ENCODE assay signal across 8 cellular contexts in the genomic region with DNA sequence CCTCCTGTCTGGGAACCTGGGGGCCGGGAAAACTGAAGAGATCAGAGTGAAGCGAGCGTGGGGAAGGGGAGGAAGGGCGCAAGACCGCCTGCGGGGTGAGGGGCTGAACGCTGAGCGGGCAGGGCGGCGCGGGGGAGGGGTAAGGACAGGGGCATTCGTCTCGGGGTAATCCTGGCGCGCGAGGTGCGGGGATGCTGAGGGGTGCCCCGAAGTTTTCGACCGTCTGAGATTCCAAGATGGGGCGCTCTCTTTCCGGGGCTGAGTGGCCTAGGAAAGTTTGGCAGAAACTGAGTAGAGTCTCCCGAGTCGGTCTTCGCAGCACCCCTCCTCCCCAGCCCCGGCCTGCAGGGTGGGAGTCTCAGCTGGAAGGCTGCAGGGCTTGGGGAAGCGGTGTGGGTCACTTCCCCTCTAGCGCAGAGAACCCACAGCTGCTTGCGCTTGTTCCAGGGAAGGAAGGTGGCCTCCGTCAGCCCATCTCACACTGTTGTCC. TPM values are rescaled to one million over a fixed set of nuclear protein-coding genes. Genes with fewer than 3 reads are reported as not detected.
DNase-seq lines count a peak whose midpoint lies in the region; FAIRE-seq and TF ChIP-seq lines count a peak whose summit lies in the region.

No MANE protein-coding gene starts in this region.

- intact Hi-C loops in kidney (cut with DNase I): no loop called here

- H3K4me1 ChIP-seq in muscle layer of colon (ENCODE audit: insufficient read depth, low read length) (peaks cover 41% of the 10 kb centered on the region), kidney (ENCODE audit: control insufficient read depth in 1 of 2, insufficient read depth in 1 of 2, low read depth in 1 of 2, low read length in 2 of 2) (peaks cover 0 to 13% of the 10 kb centered on the region in 2 donors)

- DNase-seq in Daoy (ENCODE audit: low read depth) (peak; percentile 31), NCI-H69 (lab: John Stamatoyannopoulos, UW) (peak; percentile 45), choroid plexus epithelial cell (ENCODE audit: low read depth) (no peak), germinal center (ENCODE audit: low spot score) (no peak), NCI-H2107 (lab: John Stamatoyannopoulos, UW) (no peak), pons (ENCODE audit: low spot score) (no peak), kidney (no peak)

- no peak overlapping the region for H3K9ac ChIP-seq in muscle layer of colon (ENCODE audit: low read length)
- H3K9ac ChIP-seq in kidney (ENCODE audit: low read length in 2 of 2): peak overlapping the region in 1 of 2 donors; percentile 3

- no peaks in the 10 kb centered on the region for H3K27me3 ChIP-seq in muscle layer of colon (ENCODE audit: control insufficient read depth in 1 of 2, insufficient read depth in 2 of 2, low read length in 2 of 2)

- no peak for FAIRE-seq in kidney (lab: Jason Lieb, UNC)

- H3K36me3 ChIP-seq in muscle layer of colon (ENCODE audit: insufficient read depth, low read length) (peaks cover 17% of the 10 kb centered on the region), kidney (ENCODE audit: control insufficient read depth in 1 of 2, insufficient read depth in 2 of 2, low read length in 2 of 2) (peaks cover 5 to 13% of the 10 kb centered on the region in 2 donors)

- no peaks in the 10 kb centered on the region for H3K9me3 ChIP-seq in muscle layer of colon (ENCODE audit: low read length)
- no peaks in the 10 kb centered on the region for H3K9me3 ChIP-seq in kidney (ENCODE audit: control insufficient read depth in 1 of 2, low read length in 2 of 2)

- H3K27ac ChIP-seq in muscle layer of colon (ENCODE audit: low read depth, low read length) (no peak overlapping the region), kidney (ENCODE audit: low read depth in 2 of 2, low read length in 2 of 2) (no peak overlapping the region)

- no peak for TF ChIP-seq CTCF in choroid plexus epithelial cell (conservative IDR thresholded peaks at IDR 0.05; ENCODE audit: low read depth, low read length)
- TF ChIP-seq CTCF in kidney (IDR thresholded peaks at IDR 0.05; ENCODE audit: borderline replicate concordance, extremely low read depth, insufficient read depth): no peak

- H3K4me3 ChIP-seq in choroid plexus epithelial cell (ENCODE audit: low read depth, low read length) (peak overlapping the region; percentile 56), muscle layer of colon (ENCODE audit: low read depth in 1 of 2, low read length in 2 of 2) (peak overlapping the region; percentile 45 to 49), kidney (ENCODE audit: low read length in 2 of 2) (peak overlapping the region in 1 of 2 donors; percentile 46)

RNA-seq across cellular contexts. Expression of gene TTYH2, which starts 0.6 kb away (rescaled TPM):
- 2.9 and 17.6 TPM in 2 replicates for total RNA-seq in Daoy (2014; rRNA removed; shearing (Covaris generic))
- total RNA-seq in kidney: 7.1 TPM
- polyA plus RNA-seq in kidney (ENCODE audit: insufficient read depth, low read depth, low replicate concordance): 2.4 TPM

RNA-seq across cellular contexts. Expression of gene RPL38, which starts 10.5 kb away (rescaled TPM):
- total RNA-seq in Daoy (2014; rRNA removed; shearing (Covaris generic)): 653 and 1,148 TPM in 2 replicates
- 664 TPM for total RNA-seq in kidney
- 1,966 TPM for polyA plus RNA-seq in kidney (ENCODE audit: insufficient read depth, low read depth, low replicate concordance)

Comparison
In these comparisons a context has a peak if more than half of its experiments do, and no peak if none do; other contexts are left out.
1. DNase-seq: peak in Daoy (single experiment) and NCI-H69 (single experiment); none in choroid plexus epithelial cell (single experiment), germinal center (single experiment), NCI-H2107 (single experiment), pons (single experiment) and kidney (single experiment).